Comparison of ENCODE assay signal across 11 cellular contexts in genomic region chr6:130760006-130760405, GRCh38.
DNase-seq lines count a peak whose midpoint lies in the region; ATAC-seq, FAIRE-seq and TF ChIP-seq lines count a peak whose summit lies in the region.
"Had no signal": no experiment of that assay in that cellular context is flagged by ENCODE, and none has a peak within 500 bp of the region (broad histone marks: within the 10 kb centered on the region; RNA-seq: fewer than 3 reads in every experiment).

No MANE protein-coding gene starts in this region.

- H3K4me1 ChIP-seq in OCI-LY1 (ENCODE audit: insufficient read depth, low read length, severe bottlenecking): no peaks in the 10 kb centered on the region
- no peaks in the 10 kb centered on the region for H3K4me1 ChIP-seq in small intestine (ENCODE audit: control insufficient read depth in 2 of 2, insufficient read depth in 1 of 2, low read depth in 1 of 2, low read length in 1 of 2)
- H3K4me1 ChIP-seq: sigmoid colon had no signal

- no peaks in the 10 kb centered on the region for H4K20me1 ChIP-seq in OCI-LY1 (ENCODE audit: insufficient read depth, low read length)
- H4K20me1 ChIP-seq: BLaER1 had no signal

- WGBS in small intestine, 3 donors: 24 to 62% (median 62%) methylated on average over 1 of the region's 1 CpG

- H3K27me3 ChIP-seq in OCI-LY1 (ENCODE audit: insufficient read depth, low read length) (no peaks in the 10 kb centered on the region), small intestine (ENCODE audit: control insufficient read depth in 2 of 2, insufficient read depth in 2 of 2, low read length in 2 of 2) (no peaks in the 10 kb centered on the region)
- H3K27me3 ChIP-seq: BLaER1, sigmoid colon had no signal

- no peaks in the 10 kb centered on the region for H3K9me2 ChIP-seq in OCI-LY1 (ENCODE audit: low read depth, low read length)

- H3K4me2 ChIP-seq in OCI-LY1 (ENCODE audit: low read length): no peak overlapping the region
- H3K4me2 ChIP-seq: BLaER1 had no signal

- no peak overlapping the region for H3K9ac ChIP-seq in OCI-LY1 (ENCODE audit: low read length)
- H3K9ac ChIP-seq: BLaER1 had no signal

- no peak overlapping the region for H3K4me3 ChIP-seq in OCI-LY1 (ENCODE audit: low read depth, low read length, poor library complexity, severe bottlenecking)
- no peak overlapping the region for H3K4me3 ChIP-seq in small intestine (ENCODE audit: low read depth in 1 of 2, low read length in 2 of 2)
- H3K4me3 ChIP-seq: BLaER1, sigmoid colon had no signal

- H3K79me2 ChIP-seq in OCI-LY1 (ENCODE audit: insufficient read depth, low read length): no peaks in the 10 kb centered on the region

- no peak overlapping the region for H3K27ac ChIP-seq in OCI-LY1 (ENCODE audit: low read depth, low read length, poor library complexity, severe bottlenecking)
- no peak overlapping the region for H3K27ac ChIP-seq in small intestine (ENCODE audit: low read depth in 1 of 2, low read length in 1 of 2)
- no peak overlapping the region for H3K27ac ChIP-seq in caudate nucleus (ENCODE audit: low read depth, low read length)
- H3K27ac ChIP-seq: BLaER1, sigmoid colon had no signal

- TF ChIP-seq CTCF in OCI-LY1 (IDR thresholded peaks at IDR 0.05; ENCODE audit: low read length): peak; percentile 48; the same call in 1 of the 2 replicates

- H3K9me3 ChIP-seq in OCI-LY1 (ENCODE audit: low read length) (no peaks in the 10 kb centered on the region), small intestine (ENCODE audit: control insufficient read depth, low read depth) (no peaks in the 10 kb centered on the region)
- H3K9me3 ChIP-seq: sigmoid colon had no signal

- no peak overlapping the region for H2AFZ ChIP-seq in OCI-LY1 (ENCODE audit: low read length)

- H3K36me3 ChIP-seq in OCI-LY1 (ENCODE audit: insufficient read depth, low read length) (no peaks in the 10 kb centered on the region), small intestine (ENCODE audit: control insufficient read depth in 2 of 2, insufficient read depth in 2 of 2, low read length in 2 of 2) (no peaks in the 10 kb centered on the region)
- H3K36me3 ChIP-seq: BLaER1, sigmoid colon had no signal

- H3F3A ChIP-seq in OCI-LY1 (ENCODE audit: insufficient read depth, low read length): no peaks in the 10 kb centered on the region

- DNase-seq in NCI-H524 (lab: John Stamatoyannopoulos, UW) (peak; percentile 49 to 56), NCI-H524 treated with DMSO at 0.1 percent for 48 hours (lab: John Stamatoyannopoulos, UW) (no peak), fibroblast of gingiva (ENCODE audit: low read depth) (peak; percentile 22), small intestine (peak; percentile 43), caudate nucleus (lab: John Stamatoyannopoulos, UW) (no peak)
- DNase-seq: sigmoid colon had no signal

- ATAC-seq in GM21360 (IDR thresholded peaks at IDR 0.05; ENCODE audit: unreplicated experiment) (no peak), HG03460 (IDR thresholded peaks at IDR 0.05; ENCODE audit: unreplicated experiment) (no peak)

- FAIRE-seq in small intestine (lab: Jason Lieb, UNC): no peak
- FAIRE-seq: colon had no signal

Comparison
In these comparisons a context has a peak if more than half of its experiments do, and no peak if none do; other contexts are left out.
1. DNase-seq: peak in NCI-H524 (2 of 2), fibroblast of gingiva (single experiment) and small intestine (single experiment); none in NCI-H524 treated with DMSO at 0.1 percent for 48 hours (single experiment) and caudate nucleus (0 of 61).